Comparison of ENCODE assay signal across 26 cellular contexts in genomic region chr1:12206792-12207424, GRCh38. TPM values are rescaled to one million over a fixed set of nuclear protein-coding genes. Genes with fewer than 3 reads are reported as not detected.
DNase-seq lines count a peak whose midpoint lies in the region; ATAC-seq and TF ChIP-seq lines count a peak whose summit lies in the region.
"Had no signal": no experiment of that assay in that cellular context is flagged by ENCODE, and none has a peak within 500 bp of the region (broad histone marks: within the 10 kb centered on the region; RNA-seq: fewer than 3 reads in every experiment).

No MANE protein-coding gene starts in this region.

- TF ChIP-seq CTCF in right atrium auricular region (IDR thresholded peaks at IDR 0.05) (no peak), gastrocnemius medialis (IDR thresholded peaks at IDR 0.05 in 4 of 5, conservative IDR thresholded peaks at IDR 0.05 in 1 of 5) (no peak)

- H3K27me3 Mint-ChIP-seq in activated T-helper 17 cell treated with anti-CD3 and anti-CD28 coated beads, Interleukin-2, amount 50 U/mL, for 72 hours: no peaks in the 10 kb centered on the region
- no peaks in the 10 kb centered on the region for H3K27me3 Mint-ChIP-seq in stimulated activated naive B cell treated with anti-CD40 and anti-IgM and Interleukin-4, amounts not matched to agents 10 μg/mL and 1 μg/mL and 100 μg/mL, for 72 hours

- ATAC-seq in Right ventricle myocardium inferior: no peak
- no peak for ATAC-seq in activated T-helper 17 cell treated with anti-CD3 and anti-CD28 coated beads, Interleukin-2, amount 50 U/mL, for 72 hours (replicated peaks)
- no peak for ATAC-seq in stimulated activated naive B cell treated with anti-CD40 and anti-IgM and Interleukin-4, amounts not matched to agents 10 μg/mL and 1 μg/mL and 100 μg/mL, for 72 hours (replicated peaks)
- ATAC-seq in gastrocnemius medialis: no peak
- no peak for ATAC-seq in GM21390 (IDR thresholded peaks at IDR 0.05; ENCODE audit: unreplicated experiment)
- ATAC-seq: A549; activated CD4-positive, CD25-positive, alpha-beta regulatory T cell treated with anti-CD3 and anti-CD28 coated beads, Interleukin-2, amount 50 U/mL, for 24 hours; HepG2; left cardiac atrium; PC-3 had no signal

- DNase-seq in NCI-H2196 (lab: John Stamatoyannopoulos, UW; ENCODE audit: unreplicated experiment) (peak; percentile 50), NCI-H2196 treated with DMSO at 0.1 percent for 48 hours (lab: John Stamatoyannopoulos, UW; ENCODE audit: unreplicated experiment) (no peak), Right ventricle myocardium inferior (ENCODE audit: missing footprints) (peak; percentile 39), right atrium auricular region (ENCODE audit: low spot score) (no peak), gastrocnemius medialis (no peak)
- DNase-seq in stimulated activated naive B cell treated with anti-CD40 and anti-IgM and Interleukin-4, amounts not matched to agents 10 μg/mL and 1 μg/mL and 100 μg/mL, for 72 hours: no peak
- DNase-seq: activated T-cell treated with anti-CD3 and anti-CD28 coated beads for 4 hours; amniotic stem cell; C1 segment of cervical spinal cord; DMS 273 treated with DMSO at 0.1 percent for 48 hours; dorsolateral prefrontal cortex; foreskin melanocyte; GOT3; left cardiac atrium; NCI-H2029 treated with DMSO at 0.1 percent for 48 hours; nucleus accumbens; PC-3; retina; stimulated activated naive CD4-positive, alpha-beta T cell treated with Interleukin-2 at 50 U/mL for 16 hours; trophoblast cell had no signal

- H3K36me3 Mint-ChIP-seq in activated T-helper 17 cell treated with anti-CD3 and anti-CD28 coated beads, Interleukin-2, amount 50 U/mL, for 72 hours (ENCODE audit: low read depth): peaks cover 77% of the 10 kb centered on the region
- H3K36me3 Mint-ChIP-seq in stimulated activated naive B cell treated with anti-CD40 and anti-IgM and Interleukin-4, amounts not matched to agents 10 μg/mL and 1 μg/mL and 100 μg/mL, for 72 hours: peaks cover 55 to 59% of the 10 kb centered on the region in 2 donors

- in situ Hi-C loops in gastrocnemius medialis (cut with MboI; ENCODE audit: low sequenced_read_pairs in 4 of 4): loop anchor here in 2 of 4 donors (5.0 to 25.0 kb wide), 3 partner anchors 80 to 370 kb away; partner anchors contain the start of gene NPPA (in 1 of the 2)

- H3K36me3 ChIP-seq in right atrium auricular region (peaks cover 17% of the 10 kb centered on the region), gastrocnemius medialis (peaks cover 0 to 10% of the 10 kb centered on the region in 2 donors)

- peaks cover 44% of the 10 kb centered on the region for H3K4me1 Mint-ChIP-seq in activated T-helper 17 cell treated with anti-CD3 and anti-CD28 coated beads, Interleukin-2, amount 50 U/mL, for 72 hours
- H3K4me1 Mint-ChIP-seq in stimulated activated naive B cell treated with anti-CD40 and anti-IgM and Interleukin-4, amounts not matched to agents 10 μg/mL and 1 μg/mL and 100 μg/mL, for 72 hours: peaks cover 52 to 70% of the 10 kb centered on the region in 2 donors

- H3K4me1 ChIP-seq in right atrium auricular region (peaks cover 0 to 8% of the 10 kb centered on the region in 2 donors), gastrocnemius medialis (peaks cover 0 to 3% of the 10 kb centered on the region in 2 donors)
- H3K4me1 ChIP-seq: A549 had no signal

- H3K9me3 ChIP-seq in right atrium auricular region: no peaks in the 10 kb centered on the region
- no peaks in the 10 kb centered on the region for H3K9me3 ChIP-seq in gastrocnemius medialis
- H3K9me3 ChIP-seq: A549 had no signal

- TF ChIP-seq POLR2A in gastrocnemius medialis (IDR thresholded peaks at IDR 0.05): no peak

- H3K27ac ChIP-seq in right atrium auricular region (no peak overlapping the region), gastrocnemius medialis (no peak overlapping the region)
- H3K27ac ChIP-seq: dorsolateral prefrontal cortex, epithelial cell of prostate had no signal

- H3K4me3 Mint-ChIP-seq in activated T-helper 17 cell treated with anti-CD3 and anti-CD28 coated beads, Interleukin-2, amount 50 U/mL, for 72 hours: no peak overlapping the region
- no peak overlapping the region for H3K4me3 Mint-ChIP-seq in stimulated activated naive B cell treated with anti-CD40 and anti-IgM and Interleukin-4, amounts not matched to agents 10 μg/mL and 1 μg/mL and 100 μg/mL, for 72 hours

- intact Hi-C loops in Right ventricle myocardium inferior (cut with DNase I) (no loop called here), gastrocnemius medialis (cut with DNase I; ENCODE audit: low total_unique reads) (no loop called here)

- no peaks in the 10 kb centered on the region for H3K9me3 Mint-ChIP-seq in activated T-helper 17 cell treated with anti-CD3 and anti-CD28 coated beads, Interleukin-2, amount 50 U/mL, for 72 hours
- H3K9me3 Mint-ChIP-seq in stimulated activated naive B cell treated with anti-CD40 and anti-IgM and Interleukin-4, amounts not matched to agents 10 μg/mL and 1 μg/mL and 100 μg/mL, for 72 hours: no peaks in the 10 kb centered on the region

- H3K4me3 ChIP-seq in right atrium auricular region (no peak overlapping the region), gastrocnemius medialis (no peak overlapping the region)
- H3K4me3 ChIP-seq: A549, dorsolateral prefrontal cortex had no signal

- peak overlapping the region; percentile 88 for H3K27ac Mint-ChIP-seq in activated T-helper 17 cell treated with anti-CD3 and anti-CD28 coated beads, Interleukin-2, amount 50 U/mL, for 72 hours
- peak overlapping the region; percentile 83 for H3K27ac Mint-ChIP-seq in stimulated activated naive B cell treated with anti-CD40 and anti-IgM and Interleukin-4, amounts not matched to agents 10 μg/mL and 1 μg/mL and 100 μg/mL, for 72 hours

- H3K27me3 ChIP-seq in right atrium auricular region (no peaks in the 10 kb centered on the region), gastrocnemius medialis (no peaks in the 10 kb centered on the region)
- H3K27me3 ChIP-seq: dorsolateral prefrontal cortex had no signal

RNA-seq across cellular contexts. Expression of gene VPS13D, which starts 22.9 kb away (rescaled TPM):
- total RNA-seq in Right ventricle myocardium inferior (105 TPM), right atrium auricular region (10 to 100 TPM; 48.1 to 65.2 TPM), gastrocnemius medialis (10 to 100 TPM; 60.9 to 91.6 (median 71.6) TPM)
- total RNA-seq in activated T-helper 17 cell treated with anti-CD3 and anti-CD28 coated beads, Interleukin-2, amount 50 U/mL, for 72 hours: 10 to 100 TPM; 30.4 to 35.6 TPM

RNA-seq across cellular contexts. Expression of gene TNFRSF1B, which starts 40.1 kb away (rescaled TPM):
- total RNA-seq in Right ventricle myocardium inferior (19.0 TPM), right atrium auricular region (10 to 100 TPM; 17.0 to 25.6 TPM), gastrocnemius medialis (10 to 100 TPM; 14.0 to 29.5 (median 18.8) TPM)
- total RNA-seq in activated T-helper 17 cell treated with anti-CD3 and anti-CD28 coated beads, Interleukin-2, amount 50 U/mL, for 72 hours: 100 to 1,000 TPM; 291 to 379 TPM

Comparison
In these comparisons a context has a peak if more than half of its experiments do, and no peak if none do; other contexts are left out.
1. DNase-seq: peak in NCI-H2196 (single experiment) and Right ventricle myocardium inferior (single experiment); none in NCI-H2196 treated with DMSO at 0.1 percent for 48 hours (single experiment), right atrium auricular region (single experiment), stimulated activated naive B cell treated with anti-CD40 and anti-IgM and Interleukin-4, amounts not matched to agents 10 μg/mL and 1 μg/mL and 100 μg/mL, for 72 hours (single experiment) and gastrocnemius medialis (0 of 2).
2. RNA of gene TNFRSF1B, which starts 40.1 kb away (total RNA-seq): 291 to 379 TPM in activated T-helper 17 cell treated with anti-CD3 and anti-CD28 coated beads, Interleukin-2, amount 50 U/mL, for 72 hours; 17.0 to 25.6 TPM in right atrium auricular region, 14.0 to 29.5 TPM in gastrocnemius medialis and 19.0 TPM in Right ventricle myocardium inferior (single experiment); every median in the first group is over 4 times any median in the second.